8 cellular contexts compared by ENCODE assay signal in genomic region chr22:38755911-38756532, GRCh38. TPM values are rescaled to one million over a fixed set of nuclear protein-coding genes. Genes with fewer than 3 reads are reported as not detected.
DNase-seq lines count a peak whose midpoint lies in the region; ATAC-seq and TF ChIP-seq lines count a peak whose summit lies in the region.

A gene with protein sequence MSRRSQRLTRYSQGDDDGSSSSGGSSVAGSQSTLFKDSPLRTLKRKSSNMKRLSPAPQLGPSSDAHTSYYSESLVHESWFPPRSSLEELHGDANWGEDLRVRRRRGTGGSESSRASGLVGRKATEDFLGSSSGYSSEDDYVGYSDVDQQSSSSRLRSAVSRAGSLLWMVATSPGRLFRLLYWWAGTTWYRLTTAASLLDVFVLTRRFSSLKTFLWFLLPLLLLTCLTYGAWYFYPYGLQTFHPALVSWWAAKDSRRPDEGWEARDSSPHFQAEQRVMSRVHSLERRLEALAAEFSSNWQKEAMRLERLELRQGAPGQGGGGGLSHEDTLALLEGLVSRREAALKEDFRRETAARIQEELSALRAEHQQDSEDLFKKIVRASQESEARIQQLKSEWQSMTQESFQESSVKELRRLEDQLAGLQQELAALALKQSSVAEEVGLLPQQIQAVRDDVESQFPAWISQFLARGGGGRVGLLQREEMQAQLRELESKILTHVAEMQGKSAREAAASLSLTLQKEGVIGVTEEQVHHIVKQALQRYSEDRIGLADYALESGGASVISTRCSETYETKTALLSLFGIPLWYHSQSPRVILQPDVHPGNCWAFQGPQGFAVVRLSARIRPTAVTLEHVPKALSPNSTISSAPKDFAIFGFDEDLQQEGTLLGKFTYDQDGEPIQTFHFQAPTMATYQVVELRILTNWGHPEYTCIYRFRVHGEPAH (minus strand): TSS chr22:38755998. CDS start chr22:38752628, 3,370 bp downstream.

- peak within 1 kb of the TSS; percentile 92 for H3K9ac ChIP-seq in neural cell (ENCODE audit: low read length)

- H3K36me3 ChIP-seq in neural cell (ENCODE audit: insufficient read depth, low read length) = no peaks in the 10 kb centered on the region

- H3K4me2 ChIP-seq in neural cell (ENCODE audit: low read length) = peak within 1 kb of the TSS; percentile 81

- no peaks in the 10 kb centered on the region for H3K9me3 Mint-ChIP-seq in Calu3 (ENCODE audit: low read depth, unreplicated experiment)
- H3K9me3 Mint-ChIP-seq in stimulated activated naive CD8-positive, alpha-beta T cell treated with anti-CD3 and anti-CD28 coated beads, Interleukin-15, amount 100 ng/mL, for 72 hours = no peaks in the 10 kb centered on the region

- TF ChIP-seq RAD21 in neural cell (conservative IDR thresholded peaks at IDR 0.05) = no peak

- H3K9me2 ChIP-seq in neural cell (ENCODE audit: insufficient read depth, low read length) = no peaks in the 10 kb centered on the region

- H3K27ac Mint-ChIP-seq in Calu3 (ENCODE audit: unreplicated experiment) = peak within 1 kb of the TSS; percentile 46
- peak within 1 kb of the TSS; percentile 95 to 97 for H3K27ac Mint-ChIP-seq in stimulated activated naive CD8-positive, alpha-beta T cell treated with anti-CD3 and anti-CD28 coated beads, Interleukin-15, amount 100 ng/mL, for 72 hours

- CTCF ChIA-PET in Calu3 (lab: Charles Lee) = interaction anchor here (0.6 kb wide), 1 partner anchor 8 kb away, joined by 3 read pairs; no protein-coding TSS in a partner anchor

- H4K20me1 ChIP-seq in neural cell (ENCODE audit: insufficient read depth) = no peaks in the 10 kb centered on the region

- H3F3A ChIP-seq in neural cell (ENCODE audit: insufficient read depth, low read length, poor library complexity, severe bottlenecking) = no peaks in the 10 kb centered on the region

- no peaks in the 10 kb centered on the region for H3K27me3 ChIP-seq in neural cell (ENCODE audit: insufficient read depth, low read depth, low read length)

- no peak for TF ChIP-seq CTCF in Calu3 (IDR thresholded peaks at IDR 0.05; ENCODE audit: unreplicated experiment)
- TF ChIP-seq CTCF in fibroblast of villous mesenchyme (IDR thresholded peaks at IDR 0.05; ENCODE audit: insufficient read depth, low read depth, low read length) = no peak
- no peak for TF ChIP-seq CTCF in neural cell (IDR thresholded peaks at IDR 0.05; ENCODE audit: poor library complexity, severe bottlenecking)

- H3K4me1 Mint-ChIP-seq in Calu3 (ENCODE audit: low read depth, unreplicated experiment) = peaks cover 22% of the 10 kb centered on the region
- H3K4me1 Mint-ChIP-seq in stimulated activated naive CD8-positive, alpha-beta T cell treated with anti-CD3 and anti-CD28 coated beads, Interleukin-15, amount 100 ng/mL, for 72 hours = peaks cover 67% of the 10 kb centered on the region

- H3K9me3 ChIP-seq in neural cell (ENCODE audit: low read length) = no peaks in the 10 kb centered on the region

- no peaks in the 10 kb centered on the region for H3K27me3 Mint-ChIP-seq in Calu3 (ENCODE audit: unreplicated experiment)
- no peaks in the 10 kb centered on the region for H3K27me3 Mint-ChIP-seq in stimulated activated naive CD8-positive, alpha-beta T cell treated with anti-CD3 and anti-CD28 coated beads, Interleukin-15, amount 100 ng/mL, for 72 hours

- peaks cover 25% of the 10 kb centered on the region for H3K79me2 ChIP-seq in neural cell (replicated peaks; ENCODE audit: insufficient read depth, low read length)

- peak within 1 kb of the TSS; percentile 68 for H3K4me3 ChIP-seq in fibroblast of villous mesenchyme (ENCODE audit: low read depth, low read length)
- H3K4me3 ChIP-seq in neural cell (ENCODE audit: low read length) = peak within 1 kb of the TSS; percentile 95

- intact Hi-C loops in Calu3 (cut with micrococcal nuclease; ENCODE audit: unreplicated experiment) = no loop called here

- ATAC-seq in GM19467 (IDR thresholded peaks at IDR 0.05; ENCODE audit: unreplicated experiment) = peak; percentile 52
- ATAC-seq in stimulated activated naive CD8-positive, alpha-beta T cell treated with anti-CD3 and anti-CD28 coated beads, Interleukin-15, amount 100 ng/mL, for 72 hours = peak; percentile 78

- peak within 1 kb of the TSS; percentile 91 for H3K27ac ChIP-seq in neural cell (ENCODE audit: low read length)

- DNase-seq in Calu3 (peak; percentile 92), HUDEP-2 (lab: John Stamatoyannopoulos, UW; ENCODE audit: unreplicated experiment in 76 of 76) (peak in 74 of 76 experiments; percentile 37 to 91 (median 80)), SIG-M5 treated with dmso at 0.1 percent for 504 hours (lab: John Stamatoyannopoulos, UW; ENCODE audit: unreplicated experiment) (peak; percentile 59), activated gamma-delta T cell (lab: John Stamatoyannopoulos, UW) (peak; percentile 94), fibroblast of villous mesenchyme (ENCODE audit: low read depth) (peak; percentile 83)
- peak; percentile 91 to 92 for DNase-seq in stimulated activated naive CD8-positive, alpha-beta T cell treated with anti-CD3 and anti-CD28 coated beads, Interleukin-15, amount 100 ng/mL, for 72 hours

- BruUV-seq in Calu3 (replicated peaks; lab: Mats Ljungman, UMichigan) = no TSS peak

- peaks cover 44% of the 10 kb centered on the region for H3K36me3 Mint-ChIP-seq in Calu3 (ENCODE audit: insufficient read depth, unreplicated experiment)

- H2AFZ ChIP-seq in neural cell (ENCODE audit: low read depth, low read length) = peak within 1 kb of the TSS; percentile 69

- peak within 1 kb of the TSS; percentile 76 for H3K4me3 Mint-ChIP-seq in Calu3 (ENCODE audit: low read depth, unreplicated experiment)
- H3K4me3 Mint-ChIP-seq in stimulated activated naive CD8-positive, alpha-beta T cell treated with anti-CD3 and anti-CD28 coated beads, Interleukin-15, amount 100 ng/mL, for 72 hours = peak within 1 kb of the TSS; percentile 95 to 99

- TF ChIP-seq EP300 in neural cell (conservative IDR thresholded peaks at IDR 0.05; ENCODE audit: poor library complexity, severe bottlenecking) = peak; percentile 82

TF ChIP-seq in neural cell, 6 proteins besides CTCF, POLR2A, EP300 and RAD21:
- peak; percentile 87 for TF ChIP-seq POLR2AphosphoS5 (IDR thresholded peaks at IDR 0.05)
- TF ChIP-seq EZH2 (IDR thresholded peaks at IDR 0.05; ENCODE audit: borderline replicate concordance, insufficient read depth, low read length, poor library complexity, severe bottlenecking) = no peak
- peak; percentile 36 for TF ChIP-seq TAF1 (IDR thresholded peaks at IDR 0.05; ENCODE audit: low read depth)
- no peak for TF ChIP-seq SMC3 (conservative IDR thresholded peaks at IDR 0.05; ENCODE audit: poor library complexity)
- peak; percentile 76 for TF ChIP-seq MXI1 (conservative IDR thresholded peaks at IDR 0.05; ENCODE audit: poor library complexity, severe bottlenecking)
- TF ChIP-seq REST (IDR thresholded peaks at IDR 0.05; ENCODE audit: borderline replicate concordance) = peak; percentile 6

RNA-seq across cellular contexts. Expression of the gene that starts here (rescaled TPM):
- 50.7 and 66.3 TPM in 2 replicates for total RNA-seq in Calu3 (2022)
- 64.3 and 99.9 TPM in 2 replicates for total RNA-seq in fibroblast of villous mesenchyme
- polyA plus RNA-seq in neural cell = 156 and 172 TPM in 2 replicates
- 111 and 142 TPM in 2 replicates for polyA minus RNA-seq in neural cell

Comparison
In these comparisons a context has a peak if more than half of its experiments do, and no peak if none do; other contexts are left out.
1. Peak in every context shown above with its lines: DNase-seq, ATAC-seq, H3K4me3 ChIP-seq and H3K27ac ChIP-seq.